28 cellular contexts compared by ENCODE assay signal in the genomic region with DNA sequence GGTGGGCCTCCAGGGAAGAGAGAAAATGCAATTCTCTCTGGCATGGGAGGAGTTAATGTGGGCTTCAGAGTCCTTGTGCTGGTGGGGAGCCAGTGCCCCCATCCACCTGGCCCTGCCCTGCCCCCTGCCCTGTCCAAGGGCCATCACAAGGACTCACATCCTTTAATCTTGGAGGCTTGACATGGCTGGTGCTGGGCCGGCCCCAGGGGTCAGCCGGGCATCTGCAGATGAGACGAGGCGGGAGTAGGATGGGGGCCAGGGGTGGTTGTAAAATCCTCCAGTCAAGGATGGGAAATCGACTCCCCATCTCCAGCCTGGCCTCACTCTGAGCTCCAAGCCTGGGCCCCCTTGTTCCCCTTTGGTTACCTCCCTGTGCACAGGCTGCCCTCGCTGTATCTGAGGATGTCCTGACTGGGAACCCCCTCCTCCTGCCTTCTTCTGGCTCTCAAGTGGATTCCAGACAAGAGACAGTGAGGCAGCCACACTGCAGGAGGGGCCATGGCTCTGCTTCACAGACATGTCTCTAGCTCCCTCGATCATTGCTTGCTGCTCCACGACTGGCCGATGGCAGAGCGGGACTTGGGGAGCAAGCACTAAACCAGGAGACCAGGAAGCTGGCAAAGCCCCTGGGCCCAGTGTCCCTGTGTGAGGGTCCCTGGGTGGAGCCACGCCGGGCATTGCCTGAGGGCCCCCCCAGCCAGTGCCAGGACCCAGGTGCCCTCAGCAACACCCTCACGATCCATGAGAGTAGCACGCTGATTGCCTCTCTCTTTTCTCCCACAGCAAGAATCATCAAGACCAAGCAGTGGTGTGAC.
"Had no signal": no experiment of that assay in that cellular context is flagged by ENCODE, and none has a peak within 500 bp of the region (broad histone marks: within the 10 kb centered on the region; RNA-seq: fewer than 3 reads in every experiment).

No MANE protein-coding gene starts in this region.

- H3K27ac Mint-ChIP-seq: activated CD4-positive, alpha-beta memory T cell treated with anti-CD3 and anti-CD28 coated beads, Interleukin-2, amount 10 ng/mL, durations not matched to agents 7 days and 5 days; activated CD4-positive, alpha-beta T cell treated with anti-CD3 and anti-CD28 coated beads, Interleukin-2, amount 10 ng/mL, durations not matched to agents 7 days and 5 days; activated naive CD8-positive, alpha-beta T cell; activated T-helper 2 cell treated with anti-CD3 and anti-CD28 coated beads, Interferon-gamma antibody, Interleukin-2, Interleukin-4, amounts not matched to agents 10 μg/mL and 5 μg/mL and 100 μg/mL, durations not matched to agents 14 hours and 24 hours and 36 hours; endodermal cell; immature natural killer cell; nephron progenitor cell; stimulated activated effector memory CD8-positive, alpha-beta T cell treated with anti-CD3 and anti-CD28 coated beads, Interleukin-12 subunit alpha, Interleukin-12 subunit beta, amount 100 ng/mL, for 72 hours; stimulated activated naive CD8-positive, alpha-beta T cell treated with anti-CD3 and anti-CD28 coated beads, Interleukin-15, amount 100 ng/mL, for 72 hours; WTC11 had no signal

- H3K4me3 ChIP-seq: lung, upper lobe of left lung had no signal

- H3K4me1 Mint-ChIP-seq: activated CD4-positive, alpha-beta memory T cell treated with anti-CD3 and anti-CD28 coated beads, Interleukin-2, amount 10 ng/mL, durations not matched to agents 7 days and 5 days; activated CD4-positive, alpha-beta T cell treated with anti-CD3 and anti-CD28 coated beads, Interleukin-2, amount 10 ng/mL, durations not matched to agents 7 days and 5 days; immature natural killer cell; stimulated activated effector memory CD8-positive, alpha-beta T cell treated with anti-CD3 and anti-CD28 coated beads, Interleukin-12 subunit alpha, Interleukin-12 subunit beta, amount 100 ng/mL, for 72 hours; stimulated activated naive CD8-positive, alpha-beta T cell treated with anti-CD3 and anti-CD28 coated beads, Interleukin-15, amount 100 ng/mL, for 72 hours had no signal

- H3K36me3 ChIP-seq: brain microvascular endothelial cell, upper lobe of left lung had no signal

- H3K4me3 Mint-ChIP-seq: activated CD4-positive, alpha-beta memory T cell treated with anti-CD3 and anti-CD28 coated beads, Interleukin-2, amount 10 ng/mL, durations not matched to agents 7 days and 5 days; activated CD4-positive, alpha-beta T cell treated with anti-CD3 and anti-CD28 coated beads, Interleukin-2, amount 10 ng/mL, durations not matched to agents 7 days and 5 days; activated naive CD8-positive, alpha-beta T cell; activated T-cell treated with anti-CD3 and anti-CD28 coated beads, Interleukin-2, amount 50 U/mL, for 4 hours; endodermal cell; immature natural killer cell; nephron progenitor cell; stimulated activated effector memory CD8-positive, alpha-beta T cell treated with anti-CD3 and anti-CD28 coated beads, Interleukin-12 subunit alpha, Interleukin-12 subunit beta, amount 100 ng/mL, for 72 hours; stimulated activated naive CD8-positive, alpha-beta T cell treated with anti-CD3 and anti-CD28 coated beads, Interleukin-15, amount 100 ng/mL, for 72 hours; WTC11 had no signal

- H3K27me3 Mint-ChIP-seq: activated CD4-positive, alpha-beta memory T cell treated with anti-CD3 and anti-CD28 coated beads, Interleukin-2, amount 10 ng/mL, durations not matched to agents 7 days and 5 days; activated CD4-positive, alpha-beta T cell treated with anti-CD3 and anti-CD28 coated beads, Interleukin-2, amount 10 ng/mL, durations not matched to agents 7 days and 5 days; activated naive CD8-positive, alpha-beta T cell; stimulated activated naive CD8-positive, alpha-beta T cell treated with anti-CD3 and anti-CD28 coated beads, Interleukin-15, amount 100 ng/mL, for 72 hours had no signal

- DNase-seq: activated CD4-positive, alpha-beta memory T cell treated with anti-CD3 and anti-CD28 coated beads, Interleukin-2, amount 10 ng/mL, durations not matched to agents 7 days and 5 days; activated CD4-positive, alpha-beta T cell treated with anti-CD3 and anti-CD28 coated beads for 1 hour; activated CD4-positive, alpha-beta T cell treated with anti-CD3 and anti-CD28 coated beads, Interleukin-2, amount 10 ng/mL, durations not matched to agents 7 days and 5 days; activated CD8-positive, alpha-beta memory T cell treated with anti-CD3 and anti-CD28 coated beads, Interleukin-2, amount 50 U/mL, for 48 hours; activated naive CD4-positive, alpha-beta T cell treated with Interleukin-2 at 50 U/mL for 16 hours; activated T-cell treated with anti-CD3 and anti-CD28 coated beads, Interleukin-2, amount 50 U/mL, for 4 hours; brain microvascular endothelial cell; endodermal cell; foreskin fibroblast; hypothalamus; immature natural killer cell; mesendoderm; nephron progenitor cell; nucleus accumbens; stimulated activated CD4-positive, alpha-beta T cell treated with anti-CD3 and anti-CD28 coated beads, Interleukin-4, amount 100 ng/mL, for 24 hours; stimulated activated naive CD8-positive, alpha-beta T cell treated with anti-CD3 and anti-CD28 coated beads, Interleukin-15, amount 100 ng/mL, for 72 hours; substantia nigra; T-helper 2 cell had no signal

- H3K9me3 ChIP-seq: upper lobe of left lung had no signal

- H3K4me1 ChIP-seq: parathyroid adenoma had no signal

- H3K9ac ChIP-seq: parathyroid adenoma had no signal

- H3K9me3 Mint-ChIP-seq: activated CD4-positive, alpha-beta memory T cell treated with anti-CD3 and anti-CD28 coated beads, Interleukin-2, amount 10 ng/mL, durations not matched to agents 7 days and 5 days; activated CD4-positive, alpha-beta T cell treated with anti-CD3 and anti-CD28 coated beads, Interleukin-2, amount 10 ng/mL, durations not matched to agents 7 days and 5 days; activated T-cell treated with anti-CD3 and anti-CD28 coated beads, Interleukin-2, amount 50 U/mL, for 4 hours; activated T-helper 2 cell treated with anti-CD3 and anti-CD28 coated beads, Interferon-gamma antibody, Interleukin-2, Interleukin-4, amounts not matched to agents 10 μg/mL and 5 μg/mL and 100 μg/mL, durations not matched to agents 14 hours and 24 hours and 36 hours; endodermal cell; immature natural killer cell; nephron progenitor cell; stimulated activated effector memory CD8-positive, alpha-beta T cell treated with anti-CD3 and anti-CD28 coated beads, Interleukin-12 subunit alpha, Interleukin-12 subunit beta, amount 100 ng/mL, for 72 hours; stimulated activated naive CD8-positive, alpha-beta T cell treated with anti-CD3 and anti-CD28 coated beads, Interleukin-15, amount 100 ng/mL, for 72 hours; WTC11 had no signal

- H3K36me3 Mint-ChIP-seq: activated naive CD8-positive, alpha-beta T cell; immature natural killer cell; stimulated activated effector memory CD8-positive, alpha-beta T cell treated with anti-CD3 and anti-CD28 coated beads, Interleukin-12 subunit alpha, Interleukin-12 subunit beta, amount 100 ng/mL, for 72 hours; WTC11 had no signal

- H3K27me3 ChIP-seq: brain microvascular endothelial cell, upper lobe of left lung had no signal

- ATAC-seq: activated T-cell treated with anti-CD3 and anti-CD28 coated beads, Interleukin-2, amount 50 U/mL, for 4 hours; esophagus mucosa; left lobe of liver; right cardiac atrium; stimulated activated effector memory CD8-positive, alpha-beta T cell treated with anti-CD3 and anti-CD28 coated beads, Interleukin-12 subunit alpha, Interleukin-12 subunit beta, amount 100 ng/mL, for 72 hours; stimulated activated naive CD8-positive, alpha-beta T cell treated with anti-CD3 and anti-CD28 coated beads, Interleukin-15, amount 100 ng/mL, for 72 hours; WTC11 had no signal

- H2AFZ ChIP-seq: parathyroid adenoma had no signal

- H3K27ac ChIP-seq: brain microvascular endothelial cell, parathyroid adenoma, upper lobe of left lung had no signal
